In the genomic region with DNA sequence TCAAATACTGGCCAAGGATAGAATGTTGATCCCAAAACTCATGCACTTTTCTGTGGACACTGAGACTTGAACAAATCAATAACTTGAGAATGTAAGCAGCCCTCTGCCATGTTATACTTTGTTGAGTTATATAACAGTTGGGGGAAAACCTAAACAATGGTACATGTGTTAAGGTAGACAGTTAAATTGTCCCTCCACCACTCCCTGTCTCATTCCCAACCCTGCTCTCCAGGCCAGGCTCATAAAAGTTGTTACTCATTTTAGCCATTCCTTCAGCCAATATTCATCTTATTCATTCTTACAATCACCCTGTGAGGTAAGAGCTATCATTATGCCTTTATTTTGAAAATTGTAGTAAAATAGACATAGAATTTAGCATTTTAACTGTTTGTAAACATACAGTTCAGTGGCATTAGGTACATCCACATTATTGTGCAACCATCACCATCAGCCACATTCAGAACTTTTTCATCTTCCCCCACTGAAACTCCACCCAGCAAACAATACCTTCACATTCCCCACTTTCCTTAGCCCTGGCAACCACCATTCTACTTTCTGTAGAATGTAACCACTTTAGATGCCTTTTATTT, we compare ENCODE assay signal across 9 cellular contexts. TPM values are rescaled to one million over a fixed set of nuclear protein-coding genes. Genes with fewer than 3 reads are reported as not detected.
DNase-seq lines count a peak whose midpoint lies in the region; ATAC-seq and TF ChIP-seq lines count a peak whose summit lies in the region.
"Had no signal": no experiment of that assay in that cellular context is flagged by ENCODE, and none has a peak within 500 bp of the region (broad histone marks: within the 10 kb centered on the region; RNA-seq: fewer than 3 reads in every experiment).

No MANE protein-coding gene starts in this region.

- DNase-seq in GM04504 (ENCODE audit: low read depth), result peak; percentile 69
- DNase-seq in SW480 (ENCODE audit: low spot score), result peak; percentile 78
- DNase-seq in fibroblast of villous mesenchyme (ENCODE audit: low read depth), result peak; percentile 90
- DNase-seq in spleen, result no peak
- DNase-seq in NCI-H82 (lab: John Stamatoyannopoulos, UW), result no peak
- no peak for DNase-seq in NCI-H748 (lab: John Stamatoyannopoulos, UW; ENCODE audit: unreplicated experiment)
- DNase-seq in middle frontal gyrus (ENCODE audit: extremely low spot score, low spot score), result no peak
- DNase-seq: stimulated activated CD8-positive, alpha-beta memory T cell treated with anti-CD3 and anti-CD28 coated beads, Interleukin-4, amount 100 ng/mL, for 48 hours had no signal

- peak overlapping the region in 7 of 8 donors; percentile 73 to 86 (median 81) for H3K27ac ChIP-seq in spleen

- intact Hi-C loops in spleen (cut with DNase I; ENCODE audit: low total_unique reads), result no loop called here

- H3K4me3 ChIP-seq in fibroblast of villous mesenchyme (ENCODE audit: low read depth, low read length) (no peak overlapping the region), spleen (peak overlapping the region in 1 of 8 donors; percentile 21)

- H3K27me3 ChIP-seq in spleen (replicated peaks in 1 of 7), result no peaks in the 10 kb centered on the region

- ATAC-seq in GM21526 (IDR thresholded peaks at IDR 0.05; ENCODE audit: low FRiP score, unreplicated experiment), result no peak

- H3K9me3 ChIP-seq in spleen, result no peaks in the 10 kb centered on the region

- TF ChIP-seq CTCF in fibroblast of villous mesenchyme (IDR thresholded peaks at IDR 0.05; ENCODE audit: insufficient read depth, low read depth, low read length) (no peak), spleen (IDR thresholded peaks at IDR 0.05 in 8 of 11, conservative IDR thresholded peaks at IDR 0.05 in 3 of 11) (no peak)

- TF ChIP-seq POLR2A in spleen (IDR thresholded peaks at IDR 0.05), result no peak

- H3K4me1 ChIP-seq in spleen, result peaks cover 3 to 80% (median 37%) of the 10 kb centered on the region in 6 donors

- H3K36me3 ChIP-seq in spleen, result no peaks in the 10 kb centered on the region

RNA-seq across cellular contexts. Expression of gene IER3, which starts 38.2 kb away (rescaled TPM):
- total RNA-seq in fibroblast of villous mesenchyme (132 and 187 TPM in 2 replicates), spleen (10 to 100 TPM; 29.8 to 62.2 (median 41.7) TPM)
- polyA plus RNA-seq in spleen, result 10 to 100 TPM; 19.8 to 29.4 (median 25.7) TPM

RNA-seq across cellular contexts. Expression of gene FLOT1, which starts 40.0 kb away (rescaled TPM):
- total RNA-seq in fibroblast of villous mesenchyme, result 107 and 119 TPM in 2 replicates
- total RNA-seq in spleen, result 100 to 1,000 TPM; 125 to 205 (median 170) TPM
- 100 to 1,000 TPM; 116 to 178 (median 116) TPM for polyA plus RNA-seq in spleen

Comparison
In these comparisons a context has a peak if more than half of its experiments do, and no peak if none do; other contexts are left out.
1. DNase-seq: peak in GM04504 (single experiment), SW480 (single experiment) and fibroblast of villous mesenchyme (single experiment); none in spleen (single experiment), NCI-H82 (single experiment), NCI-H748 (single experiment) and middle frontal gyrus (single experiment).